In the genomic region with DNA sequence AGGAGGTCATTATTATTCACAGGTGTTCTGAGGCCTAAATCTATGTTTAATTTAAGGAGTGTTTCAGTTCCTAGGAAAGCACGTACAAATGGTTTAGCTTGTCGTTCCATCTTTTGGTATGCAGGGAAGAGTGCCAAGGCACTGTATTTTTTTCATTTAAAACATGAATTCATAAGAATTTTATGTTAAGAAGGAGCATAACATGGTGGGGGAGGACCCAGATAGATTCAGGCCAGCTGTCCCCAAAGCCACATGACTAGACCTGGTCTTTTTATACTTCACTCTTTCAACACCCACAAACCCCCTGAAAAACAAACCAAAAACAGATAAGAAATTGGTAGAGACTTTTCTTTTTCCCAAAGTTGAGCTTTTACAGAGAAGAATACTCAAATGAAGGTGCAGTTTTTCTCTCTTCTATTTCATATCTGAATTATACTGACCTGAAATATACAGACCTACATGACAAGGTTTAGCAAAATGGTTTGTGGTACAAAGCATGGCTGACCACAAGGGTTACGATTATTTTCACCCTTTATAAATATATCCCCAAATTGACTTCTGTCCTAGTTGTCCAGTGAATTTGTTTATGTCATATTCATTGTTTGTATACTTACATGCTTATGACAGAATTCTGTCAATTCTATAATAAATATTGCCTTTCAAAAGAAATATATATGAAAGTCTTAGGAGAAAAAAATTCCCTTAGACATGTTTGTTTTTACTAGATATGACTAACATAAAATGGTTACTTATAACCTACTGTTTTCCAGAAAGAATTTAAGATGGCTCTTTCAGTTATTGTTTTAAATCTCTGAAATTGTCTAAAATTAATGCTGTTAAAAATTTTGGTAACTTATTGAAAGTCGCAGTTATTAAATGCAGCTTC, we compare ENCODE assay signal across 12 cellular contexts.
DNase-seq lines count a peak whose midpoint lies in the region; ATAC-seq and TF ChIP-seq lines count a peak whose summit lies in the region.
"Had no signal": no experiment of that assay in that cellular context is flagged by ENCODE, and none has a peak within 500 bp of the region (broad histone marks: within the 10 kb centered on the region; RNA-seq: fewer than 3 reads in every experiment).

No MANE protein-coding gene starts in this region.

- H3K27ac ChIP-seq in osteoblast (ENCODE audit: low read depth, low read length), result peak overlapping the region; percentile 51

- no peak for DNase-seq in Calu3
- peak; percentile 31 for DNase-seq in M059J (ENCODE audit: low read depth)
- no peak for DNase-seq in central memory CD8-positive, alpha-beta T cell (ENCODE audit: low spot score in 2 of 2)
- no peak for DNase-seq in osteoblast (ENCODE audit: insufficient read length, low spot score, missing footprints)
- no peak for DNase-seq in activated gamma-delta T cell (lab: John Stamatoyannopoulos, UW)
- DNase-seq in SIG-M5 (lab: John Stamatoyannopoulos, UW), result no peak
- DNase-seq in G401 (ENCODE audit: low spot score), result no peak
- DNase-seq: NCI-H187; SHP77 treated with DMSO at 0.1 percent for 48 hours; stimulated activated CD4-positive, alpha-beta T cell treated with anti-CD3 and anti-CD28 coated beads, Interleukin-1b, Interleukin-23, amount 100 ng/mL, for 48 hours had no signal

- H3K36me3 Mint-ChIP-seq in Calu3 (ENCODE audit: insufficient read depth, unreplicated experiment), result peaks cover 67% of the 10 kb centered on the region
- peaks cover 17% of the 10 kb centered on the region for H3K36me3 Mint-ChIP-seq in central memory CD8-positive, alpha-beta T cell (ENCODE audit: insufficient read depth)

- peaks cover 42% of the 10 kb centered on the region for H3K4me1 ChIP-seq in osteoblast (ENCODE audit: insufficient read depth, low read length)

- CTCF ChIA-PET in Calu3 (lab: Charles Lee), result interaction anchor here (1.2 to 3.2 kb wide), 5 partner anchors 31 to 193 kb away, joined by 4 to 13 read pairs (median 10); no protein-coding TSS in a partner anchor

- BruUV-seq in Calu3 (replicated peaks; lab: Mats Ljungman, UMichigan), result no TSS peak

- intact Hi-C loops in Calu3 (cut with micrococcal nuclease; ENCODE audit: unreplicated experiment), result loop anchor here (1.0 kb wide), 1 partner anchor 25 kb away; no protein-coding TSS in a partner anchor

- TF ChIP-seq CTCF in Calu3 (IDR thresholded peaks at IDR 0.05; ENCODE audit: unreplicated experiment), result no peak
- no peak for TF ChIP-seq CTCF in osteoblast (IDR thresholded peaks at IDR 0.05; ENCODE audit: extremely low read depth, low read depth, low read length)

- no peaks in the 10 kb centered on the region for H3K27me3 Mint-ChIP-seq in Calu3 (ENCODE audit: unreplicated experiment)
- no peaks in the 10 kb centered on the region for H3K27me3 Mint-ChIP-seq in central memory CD8-positive, alpha-beta T cell
- H3K27me3 Mint-ChIP-seq: naive B cell had no signal

- H3K79me2 ChIP-seq in osteoblast (ENCODE audit: insufficient read depth, low read length), result peaks cover 79% of the 10 kb centered on the region

- no peak for ATAC-seq in central memory CD8-positive, alpha-beta T cell (replicated peaks; ENCODE audit: extremely low read depth, poor library complexity, severe bottlenecking)
- ATAC-seq in HG02623 (IDR thresholded peaks at IDR 0.05; ENCODE audit: unreplicated experiment), result no peak

- H4K20me1 ChIP-seq in osteoblast (ENCODE audit: insufficient read depth, low read length), result peaks cover 16% of the 10 kb centered on the region

- peak overlapping the region; percentile 23 for H3K4me3 Mint-ChIP-seq in Calu3 (ENCODE audit: low read depth, unreplicated experiment)
- H3K4me3 Mint-ChIP-seq in central memory CD8-positive, alpha-beta T cell, result peak overlapping the region; percentile 19
- H3K4me3 Mint-ChIP-seq: naive B cell had no signal

- in situ Hi-C loops in G401 (cut with HindIII; ENCODE audit: low sequenced_read_pairs), result no loop called here

- no peaks in the 10 kb centered on the region for H3K9me3 ChIP-seq in osteoblast (ENCODE audit: low read depth, low read length)

- H3K4me2 ChIP-seq in osteoblast (ENCODE audit: insufficient read depth, low read length), result peak overlapping the region; percentile 40

- H3K9me3 Mint-ChIP-seq in Calu3 (ENCODE audit: low read depth, unreplicated experiment), result no peaks in the 10 kb centered on the region
- no peaks in the 10 kb centered on the region for H3K9me3 Mint-ChIP-seq in central memory CD8-positive, alpha-beta T cell
- H3K9me3 Mint-ChIP-seq: naive B cell had no signal

- H3K27ac Mint-ChIP-seq in Calu3 (ENCODE audit: unreplicated experiment), result peak overlapping the region; percentile 95
- H3K27ac Mint-ChIP-seq in central memory CD8-positive, alpha-beta T cell (ENCODE audit: low read depth), result peak overlapping the region; percentile 44

- peaks cover 52% of the 10 kb centered on the region for H3K36me3 ChIP-seq in osteoblast (ENCODE audit: insufficient read depth, low read length)

- H3K4me1 Mint-ChIP-seq in Calu3 (ENCODE audit: low read depth, unreplicated experiment), result peaks cover 78% of the 10 kb centered on the region
- H3K4me1 Mint-ChIP-seq in central memory CD8-positive, alpha-beta T cell, result peaks cover 35% of the 10 kb centered on the region

- H3K4me3 ChIP-seq in osteoblast (ENCODE audit: insufficient read depth, low read length), result no peak overlapping the region

- H3K27me3 ChIP-seq in osteoblast (ENCODE audit: insufficient read depth, low read length), result no peaks in the 10 kb centered on the region

- H2AFZ ChIP-seq in osteoblast (ENCODE audit: low read length), result no peak overlapping the region
